1 cellular context compared by ENCODE assay signal in genomic region chr6:79635179-79635578, GRCh38.
TF ChIP-seq lines count a peak whose summit lies in the region.

No MANE protein-coding gene starts in this region.

TF ChIP-seq in HCT116, 20 proteins besides CTCF, POLR2A, EP300 and RAD21:
- TF ChIP-seq FOSL1 (IDR thresholded peaks at IDR 0.05; ENCODE audit: low read depth) (peak; percentile 21), JUND (IDR thresholded peaks at IDR 0.05) (0 out of 2 replicates have a peak, but pooled peaks have one; percentile 16), REST (IDR thresholded peaks at IDR 0.05; ENCODE audit: low read depth) (no peak)
